Comparison of ENCODE assay signal across 22 cellular contexts in genomic region chr12:15794836-15795235, GRCh38.
"Had no signal": no experiment of that assay in that cellular context is flagged by ENCODE, and none has a peak within 500 bp of the region (broad histone marks: within the 10 kb centered on the region; RNA-seq: fewer than 3 reads in every experiment).

No MANE protein-coding gene starts in this region.

- H3K27ac ChIP-seq: dorsolateral prefrontal cortex, gastrocnemius medialis, heart right ventricle, neutrophil, psoas muscle, right lobe of liver, spleen, testis, transverse colon had no signal

- H3K27me3 ChIP-seq: dorsolateral prefrontal cortex, gastrocnemius medialis, heart right ventricle, right lobe of liver, testis, transverse colon had no signal

- DNase-seq: cortex of kidney; dorsolateral prefrontal cortex; effector CD8-positive, alpha-beta T cell; gastrocnemius medialis; heart right ventricle; hypothalamus; kidney glomerular epithelial cell; naive thymus-derived CD8-positive, alpha-beta T cell; psoas muscle; retina; right lobe of liver; spleen; stimulated activated CD4-positive, alpha-beta T cell treated with anti-CD3 and anti-CD28 coated beads, Interleukin-15, amount 100 ng/mL, for 24 hours; stimulated activated CD4-positive, alpha-beta T cell treated with anti-CD3 and anti-CD28 coated beads, Interleukin-1b, Interleukin-23, amount 100 ng/mL, for 48 hours; stimulated activated CD4-positive, alpha-beta T cell treated with anti-CD3 and anti-CD28 coated beads, Interleukin-4, amount 100 ng/mL, for 24 hours; stimulated activated naive CD8-positive, alpha-beta T cell treated with anti-CD3 and anti-CD28 coated beads, Interleukin-15, amount 100 ng/mL, for 72 hours; testis; transverse colon had no signal

- H3K36me3 ChIP-seq: gastrocnemius medialis, heart right ventricle, neutrophil, right lobe of liver, spleen, transverse colon had no signal

- FAIRE-seq: islet of Langerhans had no signal

- H3K4me1 ChIP-seq: psoas muscle, testis had no signal

- ATAC-seq: esophagus mucosa; gastrocnemius medialis; heart right ventricle; naive thymus-derived CD8-positive, alpha-beta T cell; psoas muscle; right lobe of liver; stimulated activated memory B cell treated with anti-CD40 and anti-IgM and Interleukin-4, amounts not matched to agents 10 μg/mL and 1 μg/mL and 100 μg/mL, for 72 hours; stimulated activated naive CD8-positive, alpha-beta T cell treated with anti-CD3 and anti-CD28 coated beads, Interleukin-15, amount 100 ng/mL, for 72 hours had no signal

- H3K9me3 ChIP-seq: gastrocnemius medialis, heart right ventricle, neutrophil, psoas muscle, right lobe of liver, spleen, testis, transverse colon had no signal

- H3K4me3 ChIP-seq: dorsolateral prefrontal cortex, gastrocnemius medialis, heart right ventricle, psoas muscle, right lobe of liver, spleen, testis, transverse colon had no signal
